In the genomic region with DNA sequence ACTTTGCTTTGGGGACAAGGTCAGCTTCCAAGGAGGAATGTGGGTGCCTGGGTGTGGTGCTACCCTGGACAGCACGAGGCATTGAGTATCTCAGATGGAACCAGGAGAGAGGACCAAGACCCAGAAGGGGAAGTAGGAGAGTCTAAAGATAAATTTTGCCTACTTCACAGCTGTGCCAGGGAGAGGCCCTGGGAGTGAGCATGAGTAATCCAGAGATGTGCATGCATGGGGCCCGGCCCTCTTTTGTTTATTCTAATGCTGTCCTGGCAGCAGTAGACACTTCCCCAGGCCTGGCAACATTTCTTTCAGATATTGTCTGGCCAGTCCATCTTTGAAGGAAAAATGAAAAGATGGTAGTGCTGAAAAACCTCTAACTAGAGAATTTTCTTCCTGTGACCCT, we compare ENCODE assay signal across 11 cellular contexts. TPM values are rescaled to one million over a fixed set of nuclear protein-coding genes. Genes with fewer than 3 reads are reported as not detected.
DNase-seq lines count a peak whose midpoint lies in the region; ATAC-seq and TF ChIP-seq lines count a peak whose summit lies in the region.
"Had no signal": no experiment of that assay in that cellular context is flagged by ENCODE, and none has a peak within 500 bp of the region (broad histone marks: within the 10 kb centered on the region; RNA-seq: fewer than 3 reads in every experiment).

No MANE protein-coding gene starts in this region.

- peak; percentile 65 for ATAC-seq in upper lobe of right lung
- ATAC-seq in GM18502 (IDR thresholded peaks at IDR 0.05; ENCODE audit: poor library complexity, unreplicated experiment), result no peak

- intact Hi-C loops in upper lobe of right lung (cut with DNase I), result no loop called here

- no peaks in the 10 kb centered on the region for H3K9me3 ChIP-seq in upper lobe of right lung
- H3K9me3 ChIP-seq: neutrophil had no signal

- TF ChIP-seq CTCF in upper lobe of right lung (IDR thresholded peaks at IDR 0.05), result no peak

- no peak overlapping the region for H3K4me3 ChIP-seq in upper lobe of right lung

- no peak overlapping the region for H3K27ac ChIP-seq in upper lobe of right lung
- H3K27ac ChIP-seq: neutrophil had no signal

- DNase-seq in NOMO-1 treated with DMSO at 0.1 percent for 48 hours (lab: John Stamatoyannopoulos, UW; ENCODE audit: unreplicated experiment), result peak; percentile 31
- no peak for DNase-seq in NOMO-1 treated with dmso at 0.1 percent for 144 hours (lab: John Stamatoyannopoulos, UW; ENCODE audit: unreplicated experiment)
- peak; percentile 43 for DNase-seq in amniotic stem cell (lab: John Stamatoyannopoulos, UW)
- peak; percentile 60 for DNase-seq in iris pigment epithelial cell (ENCODE audit: low read depth)
- no peak for DNase-seq in upper lobe of right lung
- no peak for DNase-seq in activated CD8-positive, alpha-beta memory T cell treated with anti-CD3 and anti-CD28 coated beads, Interleukin-2, amount 50 U/mL, for 48 hours
- DNase-seq in SHP77 treated with DMSO at 0.1 percent for 48 hours (lab: John Stamatoyannopoulos, UW), result no peak
- DNase-seq: activated T-cell treated with anti-CD3 and anti-CD28 coated beads, Interleukin-2, amount 50 U/mL, for 1 hour; SW 1271 had no signal

- H3K27me3 ChIP-seq in upper lobe of right lung, result no peaks in the 10 kb centered on the region
- H3K27me3 ChIP-seq: neutrophil had no signal

- no peaks in the 10 kb centered on the region for H3K36me3 ChIP-seq in upper lobe of right lung
- H3K36me3 ChIP-seq: neutrophil had no signal

- H3K4me1 ChIP-seq in upper lobe of right lung, result peaks cover 10% of the 10 kb centered on the region

RNA-seq across cellular contexts. Expression of a gene that starts 49.5 kb away (rescaled TPM):
- 11.6 TPM for total RNA-seq in upper lobe of right lung

Comparison
In these comparisons a context has a peak if more than half of its experiments do, and no peak if none do; other contexts are left out.
1. DNase-seq: peak in NOMO-1 treated with DMSO at 0.1 percent for 48 hours (single experiment), amniotic stem cell (single experiment) and iris pigment epithelial cell (single experiment); none in NOMO-1 treated with dmso at 0.1 percent for 144 hours (single experiment), upper lobe of right lung (single experiment), activated CD8-positive, alpha-beta memory T cell treated with anti-CD3 and anti-CD28 coated beads, Interleukin-2, amount 50 U/mL, for 48 hours (single experiment) and SHP77 treated with DMSO at 0.1 percent for 48 hours (single experiment).